ENCODE assay signal across 28 cellular contexts in genomic region chr10:66378117-66378876, GRCh38.
A peak's percentile ranks its signal among the peaks of the same experiment; 100 is the strongest.
DNase-seq lines count a peak whose midpoint lies in the region; ATAC-seq and TF ChIP-seq lines count a peak whose summit lies in the region.
"Had no signal": no experiment of that assay in that cellular context is flagged by ENCODE, and none has a peak within 500 bp of the region (broad histone marks: within the 10 kb centered on the region; RNA-seq: fewer than 3 reads in every experiment).

No MANE protein-coding gene starts in this region.

- H3K4me1 Mint-ChIP-seq in MCF 10A (ENCODE audit: insufficient read depth, unreplicated experiment) = peaks cover 10% of the 10 kb centered on the region
- no peaks in the 10 kb centered on the region for H3K4me1 Mint-ChIP-seq in Calu3 (ENCODE audit: low read depth, unreplicated experiment)
- H3K4me1 Mint-ChIP-seq: activated CD8-positive, alpha-beta memory T cell treated with anti-CD3 and anti-CD28 coated beads, Interleukin-2, amount 10 ng/mL, durations not matched to agents 7 days and 5 days; activated naive CD4-positive, alpha-beta T cell treated with anti-CD3 and anti-CD28 coated beads, Interleukin-2, amount 10 ng/mL, durations not matched to agents 7 days and 5 days; CD4-positive, CD25-positive, alpha-beta regulatory T cell; neural crest cell had no signal

- peaks cover 7% of the 10 kb centered on the region for H3K9me3 Mint-ChIP-seq in MCF 10A (ENCODE audit: unreplicated experiment)
- peaks cover 8% of the 10 kb centered on the region for H3K9me3 Mint-ChIP-seq in Calu3 (ENCODE audit: low read depth, unreplicated experiment)

- DNase-seq in MCF 10A (ENCODE audit: unreplicated experiment) = peak; percentile 52
- DNase-seq in mammary epithelial cell = no peak
- no peak for DNase-seq in RWPE2 (ENCODE audit: low spot score)
- peak; percentile 4 to 22 for DNase-seq in fibroblast of lung (ENCODE audit: low read depth in 2 of 2)
- DNase-seq in Calu3 = no peak
- no peak for DNase-seq in amniotic stem cell (lab: John Stamatoyannopoulos, UW)
- DNase-seq in right cardiac atrium = no peak
- DNase-seq: activated CD4-positive, CD25-positive, alpha-beta regulatory T cell; activated CD8-positive, alpha-beta memory T cell treated with anti-CD3 and anti-CD28 coated beads, Interleukin-2, amount 10 ng/mL, durations not matched to agents 7 days and 5 days; activated naive CD4-positive, alpha-beta T cell treated with anti-CD3 and anti-CD28 coated beads, Interleukin-2, amount 10 ng/mL, durations not matched to agents 7 days and 5 days; CD4-positive, CD25-positive, alpha-beta regulatory T cell; effector CD8-positive, alpha-beta T cell; erythroblast; MM.1S; NCI-H1436 treated with DMSO at 0.1 percent for 48 hours; NCI-H2107; NCI-H774; SHP77; stimulated activated naive CD8-positive, alpha-beta T cell treated with anti-CD3 and anti-CD28 coated beads, Interleukin-15, Interleukin-2, amounts not matched to agents 100 U/mL and 50 U/mL, for 24 hours; uterus had no signal

- dilution Hi-C loops in mammary epithelial cell (cut with HindIII; ENCODE audit: low sequenced_read_pairs) = no loop called here

- H3K4me3 Mint-ChIP-seq in MCF 10A (ENCODE audit: unreplicated experiment) = peak overlapping the region; percentile 23
- H3K4me3 Mint-ChIP-seq in Calu3 (ENCODE audit: low read depth, unreplicated experiment) = no peak overlapping the region
- H3K4me3 Mint-ChIP-seq: activated CD8-positive, alpha-beta memory T cell treated with anti-CD3 and anti-CD28 coated beads, Interleukin-2, amount 10 ng/mL, durations not matched to agents 7 days and 5 days; activated naive CD4-positive, alpha-beta T cell treated with anti-CD3 and anti-CD28 coated beads, Interleukin-2, amount 10 ng/mL, durations not matched to agents 7 days and 5 days; activated T-helper 1 cell treated with anti-CD3 and anti-CD28 coated beads, Interleukin-12 subunit alpha, Interleukin-12 subunit beta, Interleukin-2, Interleukin-4 antibody, amounts not matched to agents 30 ng/mL and 10 ng/mL and 1 ng/mL, durations not matched to agents 14 hours and 24 hours and 36 hours; CD4-positive, CD25-positive, alpha-beta regulatory T cell; neural crest cell had no signal

- BruUV-seq in MCF 10A (replicated peaks; lab: Mats Ljungman, UMichigan) = TSS peak; percentile 45
- no TSS peak for BruUV-seq in mammary epithelial cell (replicated peaks; lab: Mats Ljungman, UMichigan)
- no TSS peak for BruUV-seq in Calu3 (replicated peaks; lab: Mats Ljungman, UMichigan)

- WGBS in mammary epithelial cell (ENCODE audit: low coverage, missing lambda C conversion rate) = 21% methylated on average over 3 of the region's 3 CpGs
- WGBS in right cardiac atrium = 49% methylated on average over 3 of the region's 3 CpGs

- H3K9me3 ChIP-seq in mammary epithelial cell (replicated peaks; ENCODE audit: insufficient read depth, low read length) (no peaks in the 10 kb centered on the region), RWPE2 (ENCODE audit: severe bottlenecking) (no peaks in the 10 kb centered on the region), fibroblast of lung (ENCODE audit: control insufficient read depth, insufficient read depth, low read depth, low read length) (no peaks in the 10 kb centered on the region), right cardiac atrium (ENCODE audit: control insufficient read depth, low read length) (no peaks in the 10 kb centered on the region)
- H3K9me3 ChIP-seq: thoracic aorta, uterus had no signal

- H3K27me3 ChIP-seq in mammary epithelial cell (ENCODE audit: insufficient read depth, low read length) = no peaks in the 10 kb centered on the region
- H3K27me3 ChIP-seq in RWPE2 (ENCODE audit: insufficient read depth, poor library complexity, severe bottlenecking) = no peaks in the 10 kb centered on the region
- H3K27me3 ChIP-seq in fibroblast of lung (ENCODE audit: control insufficient read depth, insufficient read depth, low read length) = no peaks in the 10 kb centered on the region
- H3K27me3 ChIP-seq in right cardiac atrium (ENCODE audit: control insufficient read depth, insufficient read depth) = no peaks in the 10 kb centered on the region
- H3K27me3 ChIP-seq: uterus had no signal

- H2AFZ ChIP-seq in mammary epithelial cell (ENCODE audit: low read depth, low read length) (no peak overlapping the region), fibroblast of lung (ENCODE audit: low read length) (no peak overlapping the region)
- H2AFZ ChIP-seq: parathyroid adenoma had no signal

- H3K9ac ChIP-seq in mammary epithelial cell (ENCODE audit: insufficient read depth, low read length) (no peak overlapping the region), fibroblast of lung (ENCODE audit: insufficient read depth, low read length) (no peak overlapping the region)
- H3K9ac ChIP-seq: parathyroid adenoma had no signal

- POLR2A ChIA-PET in MCF 10A (lab: Yijun Ruan, JAX) = interaction anchor here (0.7 kb wide), 1 partner anchor 11 kb away, joined by 3 read pairs; no protein-coding TSS in a partner anchor

- H3K79me2 ChIP-seq in mammary epithelial cell (ENCODE audit: insufficient read depth, low read length) (no peaks in the 10 kb centered on the region), fibroblast of lung (ENCODE audit: control insufficient read depth, insufficient read depth, low read length) (no peaks in the 10 kb centered on the region)
- H3K79me2 ChIP-seq: parathyroid adenoma had no signal

- H3K27ac Mint-ChIP-seq in MCF 10A (ENCODE audit: low read depth, unreplicated experiment) = peak overlapping the region; percentile 59
- no peak overlapping the region for H3K27ac Mint-ChIP-seq in Calu3 (ENCODE audit: unreplicated experiment)
- H3K27ac Mint-ChIP-seq: activated CD8-positive, alpha-beta memory T cell treated with anti-CD3 and anti-CD28 coated beads, Interleukin-2, amount 10 ng/mL, durations not matched to agents 7 days and 5 days; activated naive CD4-positive, alpha-beta T cell treated with anti-CD3 and anti-CD28 coated beads, Interleukin-2, amount 10 ng/mL, durations not matched to agents 7 days and 5 days; activated T-helper 1 cell treated with anti-CD3 and anti-CD28 coated beads, Interleukin-12 subunit alpha, Interleukin-12 subunit beta, Interleukin-2, Interleukin-4 antibody, amounts not matched to agents 30 ng/mL and 10 ng/mL and 1 ng/mL, durations not matched to agents 14 hours and 24 hours and 36 hours; CD4-positive, CD25-positive, alpha-beta regulatory T cell had no signal

- intact Hi-C loops in MCF 10A (cut with micrococcal nuclease) = no loop called here
- intact Hi-C loops in mammary epithelial cell (cut with micrococcal nuclease) = no loop called here
- intact Hi-C loops in Calu3 (cut with micrococcal nuclease; ENCODE audit: unreplicated experiment) = no loop called here
- intact Hi-C loops in right cardiac atrium (cut with DNase I) = no loop called here

- H3K4me2 ChIP-seq in mammary epithelial cell (ENCODE audit: insufficient read depth, low read depth, low read length) = no peak overlapping the region
- no peak overlapping the region for H3K4me2 ChIP-seq in fibroblast of lung (ENCODE audit: extremely low read depth, insufficient read depth, low read length)

- no peaks in the 10 kb centered on the region for H4K20me1 ChIP-seq in mammary epithelial cell (ENCODE audit: insufficient read depth, low read length)
- no peaks in the 10 kb centered on the region for H4K20me1 ChIP-seq in fibroblast of lung (ENCODE audit: control insufficient read depth, extremely low read depth, insufficient read depth, low read length)

- CTCF ChIA-PET in MCF 10A (lab: Yijun Ruan, JAX) (no interaction called here), mammary epithelial cell (lab: Charles Lee; ENCODE audit: low non-redundant PET) (no interaction called here), Calu3 (lab: Charles Lee) (no interaction called here)

- H3K36me3 Mint-ChIP-seq in MCF 10A (ENCODE audit: insufficient read depth, unreplicated experiment) = no peaks in the 10 kb centered on the region
- no peaks in the 10 kb centered on the region for H3K36me3 Mint-ChIP-seq in Calu3 (ENCODE audit: insufficient read depth, unreplicated experiment)
- H3K36me3 Mint-ChIP-seq: activated CD8-positive, alpha-beta memory T cell treated with anti-CD3 and anti-CD28 coated beads, Interleukin-2, amount 10 ng/mL, durations not matched to agents 7 days and 5 days; activated naive CD4-positive, alpha-beta T cell treated with anti-CD3 and anti-CD28 coated beads, Interleukin-2, amount 10 ng/mL, durations not matched to agents 7 days and 5 days; CD4-positive, CD25-positive, alpha-beta regulatory T cell had no signal

- in situ Hi-C loops in mammary epithelial cell (cut with MboI; ENCODE audit: low sequenced_read_pairs in 2 of 2) = no loop called here

- H3K4me1 ChIP-seq in mammary epithelial cell (ENCODE audit: insufficient read depth, low read length) = no peaks in the 10 kb centered on the region
- peaks cover 21% of the 10 kb centered on the region for H3K4me1 ChIP-seq in RWPE2 (ENCODE audit: insufficient read depth, poor library complexity, severe bottlenecking)
- H3K4me1 ChIP-seq in fibroblast of lung (ENCODE audit: control insufficient read depth, extremely low read depth, insufficient read depth, low read length) = no peaks in the 10 kb centered on the region
- no peaks in the 10 kb centered on the region for H3K4me1 ChIP-seq in right cardiac atrium (ENCODE audit: control insufficient read depth, insufficient read depth, low read length)
- H3K4me1 ChIP-seq: parathyroid adenoma, uterus had no signal

- H3K27me3 Mint-ChIP-seq in MCF 10A (ENCODE audit: insufficient read depth, unreplicated experiment) (no peaks in the 10 kb centered on the region), Calu3 (ENCODE audit: unreplicated experiment) (no peaks in the 10 kb centered on the region)
- H3K27me3 Mint-ChIP-seq: activated CD8-positive, alpha-beta memory T cell treated with anti-CD3 and anti-CD28 coated beads, Interleukin-2, amount 10 ng/mL, durations not matched to agents 7 days and 5 days; activated naive CD4-positive, alpha-beta T cell treated with anti-CD3 and anti-CD28 coated beads, Interleukin-2, amount 10 ng/mL, durations not matched to agents 7 days and 5 days; CD4-positive, CD25-positive, alpha-beta regulatory T cell had no signal

- H3K27ac ChIP-seq in mammary epithelial cell (ENCODE audit: insufficient read depth, low read depth, low read length) (no peak overlapping the region), RWPE2 (ENCODE audit: poor library complexity, severe bottlenecking) (peak overlapping the region; percentile 71), fibroblast of lung (ENCODE audit: insufficient read depth, low read length) (no peak overlapping the region), right cardiac atrium (ENCODE audit: low read length) (no peak overlapping the region)
- H3K27ac ChIP-seq: parathyroid adenoma, thoracic aorta, uterus had no signal

- no peak overlapping the region for H3K4me3 ChIP-seq in mammary epithelial cell (replicated peaks in 1 of 3; ENCODE audit: insufficient read depth in 1 of 3, low read depth in 2 of 3, low read length in 3 of 3)
- H3K4me3 ChIP-seq in RWPE2 (ENCODE audit: severe bottlenecking) = no peak overlapping the region
- H3K4me3 ChIP-seq in fibroblast of lung (replicated peaks in 1 of 4; ENCODE audit: control extremely low read depth in 1 of 4, insufficient read depth in 1 of 4, low read depth in 3 of 4, low read length in 4 of 4) = no peak overlapping the region
- no peak overlapping the region for H3K4me3 ChIP-seq in right cardiac atrium (ENCODE audit: low read length)
- H3K4me3 ChIP-seq: GM12878, K562, thoracic aorta, uterus had no signal

- ATAC-seq in RWPE2 (ENCODE audit: low read depth) = peak; percentile 93
- no peak for ATAC-seq in HG03175 (IDR thresholded peaks at IDR 0.05; ENCODE audit: unreplicated experiment)
- ATAC-seq in right cardiac atrium = no peak
- ATAC-seq: activated CD8-positive, alpha-beta memory T cell treated with anti-CD3 and anti-CD28 coated beads, Interleukin-2, amount 10 ng/mL, durations not matched to agents 7 days and 5 days; GM12878; K562; sciatic nerve; stimulated activated naive CD8-positive, alpha-beta T cell treated with anti-CD3 and anti-CD28 coated beads, Interleukin-15, Interleukin-2, amounts not matched to agents 100 U/mL and 50 U/mL, for 24 hours had no signal

- H3K36me3 ChIP-seq in mammary epithelial cell (ENCODE audit: insufficient read depth, low read length) (no peaks in the 10 kb centered on the region), RWPE2 (ENCODE audit: low read depth) (no peaks in the 10 kb centered on the region), fibroblast of lung (ENCODE audit: control insufficient read depth, insufficient read depth, low read length) (no peaks in the 10 kb centered on the region)
- H3K36me3 ChIP-seq: thoracic aorta, uterus had no signal

- TF ChIP-seq CTCF in MCF 10A (IDR thresholded peaks at IDR 0.05; ENCODE audit: unreplicated experiment) = no peak
- no peak for TF ChIP-seq CTCF in mammary epithelial cell (conservative IDR thresholded peaks at IDR 0.05 in 1 of 2, IDR thresholded peaks at IDR 0.05 in 1 of 2; ENCODE audit: extremely low read depth in 1 of 2, insufficient read depth in 1 of 2, low read depth in 1 of 2, low read length in 2 of 2)
- no peak for TF ChIP-seq CTCF in RWPE2 (IDR thresholded peaks at IDR 0.05; ENCODE audit: poor library complexity, severe bottlenecking)
- no peak for TF ChIP-seq CTCF in fibroblast of lung (conservative IDR thresholded peaks at IDR 0.05 in 1 of 2, IDR thresholded peaks at IDR 0.05 in 1 of 2; ENCODE audit: low read depth in 1 of 2, low read length in 2 of 2)
- no peak for TF ChIP-seq CTCF in Calu3 (IDR thresholded peaks at IDR 0.05; ENCODE audit: unreplicated experiment)

Comparison
In these comparisons a context has a peak if more than half of its experiments do, and no peak if none do; other contexts are left out.
1. DNase-seq: peak in MCF 10A (single experiment) and fibroblast of lung (2 of 2); none in mammary epithelial cell (single experiment), RWPE2 (single experiment), Calu3 (single experiment), amniotic stem cell (single experiment) and right cardiac atrium (0 of 3).